In the genomic region with DNA sequence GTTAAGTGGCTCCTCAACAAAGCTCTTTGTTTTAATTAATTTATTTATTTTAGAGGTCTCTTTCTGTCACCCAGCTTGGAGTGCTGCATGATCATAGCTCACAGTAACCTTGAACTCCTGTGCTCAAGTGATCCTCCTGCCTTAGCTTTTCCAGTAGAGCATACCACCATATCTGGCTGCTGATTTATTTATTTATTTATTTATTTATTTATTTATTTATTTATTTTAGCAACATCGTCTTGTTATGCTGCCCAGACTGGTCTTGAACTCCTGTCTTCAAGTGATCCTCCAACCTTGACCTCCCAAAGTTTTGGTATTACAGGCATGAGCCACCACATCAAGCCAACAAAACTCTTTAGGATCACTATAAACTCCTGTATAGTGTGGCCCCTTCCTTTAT, we compare ENCODE assay signal across 29 cellular contexts.
"Had no signal": no experiment of that assay in that cellular context is flagged by ENCODE, and none has a peak within 500 bp of the region (broad histone marks: within the 10 kb centered on the region; RNA-seq: fewer than 3 reads in every experiment).

No MANE protein-coding gene starts in this region.

- H3K4me2 ChIP-seq: hepatocyte had no signal

- H3K27me3 Mint-ChIP-seq: dendritic cell treated with granulocyte-macrophage colony-stimulating factor and Interleukin-4, amounts not matched to agents 40 ng/mL and 50 ng/mL, for 4 days; effector memory CD8-positive, alpha-beta T cell had no signal

- H3K27ac ChIP-seq: colonic mucosa, coronary artery, dorsolateral prefrontal cortex, epithelial cell of prostate, esophagus muscularis mucosa, esophagus squamous epithelium, foreskin keratinocyte, gastrocnemius medialis, gastroesophageal sphincter, heart left ventricle, heart right ventricle, hepatocyte had no signal

- H3K4me3 ChIP-seq: colonic mucosa, coronary artery, dorsolateral prefrontal cortex, esophagus muscularis mucosa, esophagus squamous epithelium, gastrocnemius medialis, gastroesophageal sphincter, heart left ventricle, heart right ventricle, hepatocyte had no signal

- H3K4me1 ChIP-seq: colonic mucosa, esophagus muscularis mucosa, foreskin keratinocyte, gastrocnemius medialis, gastroesophageal sphincter, heart left ventricle, heart right ventricle had no signal

- DNase-seq: colonic mucosa; cortex of kidney; dermis blood vessel endothelial cell; dorsolateral prefrontal cortex; effector CD4-positive, alpha-beta T cell; effector CD8-positive, alpha-beta T cell; effector memory CD4-positive, alpha-beta T cell; effector memory CD8-positive, alpha-beta T cell; endodermal cell; erythroblast; esophagus squamous epithelium; foreskin fibroblast; foreskin keratinocyte; foreskin melanocyte; gastrocnemius medialis; glutamatergic neuron; head of caudate nucleus; heart left ventricle; heart right ventricle had no signal

- H3K4me3 Mint-ChIP-seq: dendritic cell treated with granulocyte-macrophage colony-stimulating factor and Interleukin-4, amounts not matched to agents 40 ng/mL and 50 ng/mL, for 4 days; effector memory CD8-positive, alpha-beta T cell; endodermal cell had no signal

- H3K27me3 ChIP-seq: colonic mucosa, esophagus muscularis mucosa, esophagus squamous epithelium, foreskin keratinocyte, gastroesophageal sphincter, hepatocyte had no signal

- H2AFZ ChIP-seq: hepatocyte had no signal

- H3K27ac Mint-ChIP-seq: dendritic cell treated with granulocyte-macrophage colony-stimulating factor and Interleukin-4, amounts not matched to agents 40 ng/mL and 50 ng/mL, for 4 days; effector memory CD8-positive, alpha-beta T cell; endodermal cell had no signal

- H3K79me2 ChIP-seq: hepatocyte had no signal

- H3K9me3 Mint-ChIP-seq: dendritic cell treated with granulocyte-macrophage colony-stimulating factor and Interleukin-4, amounts not matched to agents 40 ng/mL and 50 ng/mL, for 4 days; effector memory CD8-positive, alpha-beta T cell had no signal

- H3K9me3 ChIP-seq: colonic mucosa, esophagus squamous epithelium, gastrocnemius medialis, gastroesophageal sphincter had no signal

- H3K36me3 ChIP-seq: colonic mucosa, esophagus muscularis mucosa, esophagus squamous epithelium, gastrocnemius medialis, gastroesophageal sphincter, heart left ventricle, heart right ventricle had no signal

- ATAC-seq: effector memory CD8-positive, alpha-beta T cell; esophagus mucosa; foreskin keratinocyte; gastrocnemius medialis; gastroesophageal sphincter; heart left ventricle; heart right ventricle had no signal

- FAIRE-seq: endometrium, endothelial cell of umbilical vein, frontal cortex had no signal
